ENCODE assay signal across 1 cellular context in the genomic region with DNA sequence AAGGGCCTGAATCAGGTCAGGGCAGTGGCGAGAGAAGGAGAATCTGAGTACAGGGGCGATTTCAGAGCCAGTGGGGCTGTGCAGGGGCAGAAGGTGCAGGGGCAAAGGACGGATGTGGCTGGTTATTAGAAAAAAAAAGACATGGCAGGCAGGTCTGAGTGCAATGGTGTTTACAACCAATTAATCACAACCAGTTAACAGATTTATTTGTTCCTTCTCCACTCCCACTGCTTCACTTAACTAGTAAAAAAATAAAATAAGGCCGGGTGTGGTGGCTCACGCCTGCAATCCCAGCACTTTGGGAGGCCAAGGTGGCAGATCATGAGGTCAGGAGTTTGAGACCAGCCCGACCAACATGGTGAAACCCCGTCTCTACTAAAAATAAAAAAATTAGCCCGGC. TPM values are rescaled to one million over a fixed set of nuclear protein-coding genes. Genes with fewer than 3 reads are reported as not detected.
"Had no signal": no experiment of that assay in that cellular context is flagged by ENCODE, and none has a peak within 500 bp of the region (broad histone marks: within the 10 kb centered on the region; RNA-seq: fewer than 3 reads in every experiment).

No MANE protein-coding gene starts in this region.

RNA-seq across cellular contexts. Expression of a gene that starts 5.6 kb away (rescaled TPM):
- polyA plus RNA-seq: naive thymus-derived CD4-positive, alpha-beta T cell had no signal
